In the genomic region with DNA sequence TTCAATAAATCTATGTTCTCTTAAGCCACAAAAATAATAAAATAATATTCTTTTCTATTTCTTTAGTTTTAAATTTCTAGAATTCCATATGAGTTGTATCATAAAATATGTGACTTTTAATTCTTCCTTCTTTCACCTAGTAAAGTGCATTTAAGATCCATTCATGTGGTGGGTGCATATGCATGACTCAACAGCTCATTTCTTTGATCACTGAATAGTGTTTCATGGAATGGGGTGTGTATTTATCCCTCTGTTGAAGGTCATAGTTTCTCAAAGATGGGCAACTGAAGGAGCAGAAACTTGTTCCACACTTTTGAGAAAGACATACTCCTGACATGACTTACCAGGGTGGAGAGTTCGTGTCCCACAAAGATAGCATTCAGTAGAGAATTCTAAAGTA, we compare ENCODE assay signal across 22 cellular contexts.
"Had no signal": no experiment of that assay in that cellular context is flagged by ENCODE, and none has a peak within 500 bp of the region (broad histone marks: within the 10 kb centered on the region; RNA-seq: fewer than 3 reads in every experiment).

No MANE protein-coding gene starts in this region.

- ATAC-seq: left ventricle myocardium superior; lower lobe of right lung; natural killer cell; pancreas; sciatic nerve; stimulated activated effector memory CD8-positive, alpha-beta T cell treated with anti-CD3 and anti-CD28 coated beads, Interleukin-12 subunit alpha, Interleukin-12 subunit beta, amount 100 ng/mL, for 72 hours had no signal

- H3K27ac Mint-ChIP-seq: dendritic cell treated with granulocyte-macrophage colony-stimulating factor and Interleukin-4, amounts not matched to agents 40 ng/mL and 50 ng/mL, for 4 days; endodermal cell; immature natural killer cell; natural killer cell; stimulated activated effector memory CD8-positive, alpha-beta T cell treated with anti-CD3 and anti-CD28 coated beads, Interleukin-12 subunit alpha, Interleukin-12 subunit beta, amount 100 ng/mL, for 72 hours; type B pancreatic cell had no signal

- H3K36me3 ChIP-seq: esophagus squamous epithelium, lower lobe of right lung, pancreas, right atrium auricular region, stomach, tibial artery had no signal

- H3K4me3 Mint-ChIP-seq: dendritic cell treated with granulocyte-macrophage colony-stimulating factor and Interleukin-4, amounts not matched to agents 40 ng/mL and 50 ng/mL, for 4 days; endodermal cell; immature natural killer cell; natural killer cell; stimulated activated effector memory CD8-positive, alpha-beta T cell treated with anti-CD3 and anti-CD28 coated beads, Interleukin-12 subunit alpha, Interleukin-12 subunit beta, amount 100 ng/mL, for 72 hours; type B pancreatic cell had no signal

- H3K27ac ChIP-seq: esophagus squamous epithelium, lower lobe of right lung, pancreas, right atrium auricular region, stomach, tibial artery had no signal

- H3K9me3 Mint-ChIP-seq: endodermal cell had no signal

- H3K4me1 ChIP-seq: esophagus squamous epithelium, lower lobe of right lung, pancreas, right atrium auricular region, stomach, tibial artery had no signal

- H3K36me3 Mint-ChIP-seq: immature natural killer cell; natural killer cell; stimulated activated effector memory CD8-positive, alpha-beta T cell treated with anti-CD3 and anti-CD28 coated beads, Interleukin-12 subunit alpha, Interleukin-12 subunit beta, amount 100 ng/mL, for 72 hours; type B pancreatic cell had no signal

- DNase-seq: effector CD8-positive, alpha-beta T cell; endodermal cell; erythroblast; esophagus squamous epithelium; foreskin melanocyte; hypothalamus; immature natural killer cell; left ventricle myocardium superior; lower lobe of right lung; natural killer cell; pancreas; stimulated activated CD4-positive, alpha-beta T cell treated with anti-CD3 and anti-CD28 coated beads, Interleukin-2, amount 100 ng/mL, for 24 hours; stimulated activated CD4-positive, alpha-beta T cell treated with anti-CD3 and anti-CD28 coated beads, Interleukin-4, amount 100 ng/mL, for 24 hours; stimulated activated naive CD4-positive, alpha-beta T cell treated with Interleukin-2 at 50 U/mL for 16 hours; stomach; tibial artery had no signal

- H3K27me3 ChIP-seq: esophagus squamous epithelium, pancreas, right atrium auricular region, stomach, tibial artery had no signal

- H3K27me3 Mint-ChIP-seq: dendritic cell treated with granulocyte-macrophage colony-stimulating factor and Interleukin-4, amounts not matched to agents 40 ng/mL and 50 ng/mL, for 4 days; type B pancreatic cell had no signal

- H3K4me3 ChIP-seq: esophagus squamous epithelium, lower lobe of right lung, pancreas, right atrium auricular region, smooth muscle cell, stomach, tibial artery had no signal

- H3K4me1 Mint-ChIP-seq: endodermal cell; immature natural killer cell; natural killer cell; stimulated activated effector memory CD8-positive, alpha-beta T cell treated with anti-CD3 and anti-CD28 coated beads, Interleukin-12 subunit alpha, Interleukin-12 subunit beta, amount 100 ng/mL, for 72 hours had no signal

- H3K9me3 ChIP-seq: esophagus squamous epithelium, lower lobe of right lung, pancreas had no signal
